In genomic region chr12:120688527-120689071, GRCh38 we compare ENCODE assay signal across 7 cellular contexts. TPM values are rescaled to one million over a fixed set of nuclear protein-coding genes. Genes with fewer than 3 reads are reported as not detected.
A peak's percentile ranks its signal among the peaks of the same experiment; 100 is the strongest.
DNase-seq lines count a peak whose midpoint lies in the region; ATAC-seq and TF ChIP-seq lines count a peak whose summit lies in the region.

No MANE protein-coding gene starts in this region.

- peak overlapping the region in 7 of 9 donors; percentile 43 to 89 (median 75) for H3K27ac Mint-ChIP-seq in naive thymus-derived CD4-positive, alpha-beta T cell

- peaks cover 0 to 9% (median 5%) of the 10 kb centered on the region in 5 donors for H3K36me3 Mint-ChIP-seq in naive thymus-derived CD4-positive, alpha-beta T cell

- peak overlapping the region; percentile 88 to 95 (median 90) for H3K4me3 Mint-ChIP-seq in naive thymus-derived CD4-positive, alpha-beta T cell

- H3K4me1 Mint-ChIP-seq in naive thymus-derived CD4-positive, alpha-beta T cell = peaks cover 30 to 68% (median 58%) of the 10 kb centered on the region in 7 donors

- H3K27ac ChIP-seq in naive thymus-derived CD4-positive, alpha-beta T cell (ENCODE audit: low read depth, low read length) = peak overlapping the region; percentile 77

- intact Hi-C loops in naive thymus-derived CD4-positive, alpha-beta T cell (cut with micrococcal nuclease) = loop anchor here (5.0 kb wide), 5 partner anchors 161 to 1764 kb away; partner anchors contain the start of genes COQ5 (in 1 of the 2), DIABLO (in 1 of the 2) and RAB35 (in 1 of the 2)

- ATAC-seq in naive thymus-derived CD4-positive, alpha-beta T cell = no peak
- no peak for ATAC-seq in GM19452 (IDR thresholded peaks at IDR 0.05; ENCODE audit: unreplicated experiment)

- peaks cover 0 to 3% (median 0%) of the 10 kb centered on the region in 5 donors for H3K27me3 Mint-ChIP-seq in naive thymus-derived CD4-positive, alpha-beta T cell

- H3K4me3 ChIP-seq in GM12864 (ENCODE audit: low read depth, low read length) = peak overlapping the region; percentile 98
- H3K4me3 ChIP-seq in naive thymus-derived CD4-positive, alpha-beta T cell (ENCODE audit: low read length) = peak overlapping the region; percentile 99

- H3K36me3 ChIP-seq in naive thymus-derived CD4-positive, alpha-beta T cell (ENCODE audit: control insufficient read depth in 2 of 3, insufficient read depth in 3 of 3, low read length in 3 of 3) = peaks cover 0 to 1% (median 0%) of the 10 kb centered on the region in 3 experiments

- DNase-seq in GM12864 (ENCODE audit: low read depth) (no peak), NOMO-1 treated with dmso at 0.1 percent for 144 hours (lab: John Stamatoyannopoulos, UW; ENCODE audit: unreplicated experiment) (peak; percentile 33), dermis blood vessel endothelial cell (peak; percentile 42), GOT3 (lab: John Stamatoyannopoulos, UW) (no peak), NCI-H1694 treated with DMSO at 0.1 percent for 48 hours (lab: John Stamatoyannopoulos, UW) (no peak)
- no peak for DNase-seq in naive thymus-derived CD4-positive, alpha-beta T cell

- no peaks in the 10 kb centered on the region for H3K9me3 ChIP-seq in naive thymus-derived CD4-positive, alpha-beta T cell (ENCODE audit: control insufficient read depth in 2 of 3, low read length in 3 of 3)

- peaks cover 0 to 3% (median 0%) of the 10 kb centered on the region in 11 donors for H3K9me3 Mint-ChIP-seq in naive thymus-derived CD4-positive, alpha-beta T cell

- H3K4me1 ChIP-seq in naive thymus-derived CD4-positive, alpha-beta T cell (ENCODE audit: control insufficient read depth in 2 of 2, insufficient read depth in 2 of 2, low read length in 2 of 2) = peaks cover 12 to 26% of the 10 kb centered on the region in 2 donors

- TF ChIP-seq CTCF in GM12864 (IDR thresholded peaks at IDR 0.05; ENCODE audit: low read depth, low read length, missing control alignments) = no peak

- CTCF ChIA-PET in naive thymus-derived CD4-positive, alpha-beta T cell (lab: Charles Lee) = interaction anchor here (0.7 to 3.2 kb wide), 3 partner anchors 9 to 42 kb away, joined by 3 to 11 read pairs (median 6); no protein-coding TSS in a partner anchor

- no peaks in the 10 kb centered on the region for H3K27me3 ChIP-seq in naive thymus-derived CD4-positive, alpha-beta T cell (ENCODE audit: control insufficient read depth in 2 of 2, insufficient read depth in 2 of 2, low read length in 2 of 2)

- POLR2A ChIA-PET in naive thymus-derived CD4-positive, alpha-beta T cell (lab: Charles Lee) = interaction anchor here (1.7 to 1.8 kb wide), 2 partner anchors 9 to 12 kb away, joined by 3 to 6 read pairs; no protein-coding TSS in a partner anchor

RNA-seq across cellular contexts. Expression of gene MLEC, which starts 1.6 kb away (rescaled TPM):
- 46.5 and 75.1 TPM in 2 replicates for total RNA-seq in dermis blood vessel endothelial cell
- 100 to 1,000 TPM in 1 of 5 experiments, 10 to 100 TPM in 4; 27.6 to 132 (median 57.6) TPM for total RNA-seq in naive thymus-derived CD4-positive, alpha-beta T cell
- 10 to 100 TPM; 24.5 to 41.6 TPM for polyA plus RNA-seq in naive thymus-derived CD4-positive, alpha-beta T cell

RNA-seq across cellular contexts. Expression of gene UNC119B, which starts 21.7 kb away (rescaled TPM):
- 22.1 and 35.1 TPM in 2 replicates for total RNA-seq in dermis blood vessel endothelial cell
- 10 to 100 TPM; 10.9 to 26.7 (median 18.8) TPM for total RNA-seq in naive thymus-derived CD4-positive, alpha-beta T cell
- polyA plus RNA-seq in naive thymus-derived CD4-positive, alpha-beta T cell = 10 to 100 TPM; 10.6 to 12.5 TPM

RNA-seq across cellular contexts. Expression of gene ACADS, which starts 37.0 kb away (rescaled TPM):
- 24.7 and 31.0 TPM in 2 replicates for total RNA-seq in dermis blood vessel endothelial cell
- total RNA-seq in naive thymus-derived CD4-positive, alpha-beta T cell = 10 to 100 TPM; 10.4 to 18.1 (median 15.7) TPM
- polyA plus RNA-seq in naive thymus-derived CD4-positive, alpha-beta T cell = 10 to 100 TPM; 18.4 to 28.7 TPM

RNA-seq across cellular contexts. Expression of gene CABP1, which starts 48.2 kb away (rescaled TPM):
- 0.17 TPM in 1 of 2 replicates, not detected in the other for total RNA-seq in dermis blood vessel endothelial cell
- under 1 TPM in 1 of 5 experiments, not detected in 4; 0.24 TPM for total RNA-seq in naive thymus-derived CD4-positive, alpha-beta T cell
- not detected for polyA plus RNA-seq in naive thymus-derived CD4-positive, alpha-beta T cell

Comparison
In these comparisons a context has a peak if more than half of its experiments do, and no peak if none do; other contexts are left out.
1. DNase-seq: peak in NOMO-1 treated with dmso at 0.1 percent for 144 hours (single experiment) and dermis blood vessel endothelial cell (single experiment); none in GM12864 (single experiment), naive thymus-derived CD4-positive, alpha-beta T cell (0 of 9), GOT3 (single experiment) and NCI-H1694 treated with DMSO at 0.1 percent for 48 hours (single experiment).